In the genomic region with DNA sequence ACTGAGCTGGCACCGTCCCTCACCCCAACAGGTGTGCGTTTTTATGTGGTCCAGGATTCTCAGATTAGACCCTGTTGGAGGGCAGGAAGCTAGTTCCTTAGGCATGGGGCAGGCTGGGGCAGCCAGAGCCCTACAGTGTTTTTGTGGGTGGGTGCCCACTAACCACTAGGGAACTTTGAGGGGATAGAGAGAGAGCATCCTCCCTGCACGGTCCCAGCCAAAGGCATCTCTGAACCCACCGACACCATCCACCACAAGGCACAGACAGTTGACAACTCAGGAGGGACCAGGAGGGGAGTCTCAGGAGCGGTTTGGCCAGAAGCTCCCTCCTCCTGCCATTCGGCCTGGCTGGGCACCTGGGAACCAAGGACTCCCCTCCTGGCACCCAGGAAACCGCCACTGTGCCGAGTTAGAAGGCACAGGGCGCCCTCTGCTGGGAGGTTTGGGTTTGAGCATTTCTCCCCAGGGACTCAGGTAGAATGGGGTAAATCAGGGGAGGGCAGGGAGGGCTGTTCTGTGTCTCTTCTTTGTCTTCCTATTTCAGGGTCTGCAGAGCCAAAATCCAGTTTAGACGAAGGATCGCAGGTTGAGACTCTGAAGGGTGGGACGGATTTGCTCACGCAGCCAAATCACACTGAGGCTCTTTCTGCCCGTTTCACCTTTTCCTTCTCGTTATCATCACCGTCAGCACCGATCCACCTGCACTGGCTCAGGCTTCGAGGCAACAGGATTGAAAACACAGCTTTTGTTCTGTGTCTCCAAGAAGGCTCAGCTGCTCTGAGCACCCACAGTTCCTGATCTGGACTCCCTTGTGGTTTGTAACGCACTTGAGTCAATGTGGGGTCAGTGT, we compare ENCODE assay signal across 8 cellular contexts.
A peak's percentile ranks its signal among the peaks of the same experiment; 100 is the strongest.
DNase-seq lines count a peak whose midpoint lies in the region; ATAC-seq and TF ChIP-seq lines count a peak whose summit lies in the region.

No MANE protein-coding gene starts in this region.

- no peaks in the 10 kb centered on the region for H3K79me2 ChIP-seq in neural progenitor cell (ENCODE audit: low read depth)

- H3K9me3 ChIP-seq in neural progenitor cell (ENCODE audit: low read depth): peaks cover 5% of the 10 kb centered on the region
- H3K9me3 ChIP-seq in aorta (ENCODE audit: control insufficient read depth, low read length): no peaks in the 10 kb centered on the region

- peaks cover 7% of the 10 kb centered on the region for H3F3A ChIP-seq in neural progenitor cell (ENCODE audit: low read depth)

- ATAC-seq in activated CD8-positive, alpha-beta T cell treated with anti-CD3 and anti-CD28 coated beads, Interleukin-2, amount 10 ng/mL, durations not matched to agents 7 days and 5 days: peak; percentile 71
- peak; percentile 42 for ATAC-seq in aorta (ENCODE audit: low FRiP score)

- intact Hi-C loops in aorta (cut with DNase I): loop anchor here (1.0 to 10.0 kb wide), 2 partner anchors 73 to 198 kb away; no protein-coding TSS in a partner anchor

- H3K4me1 ChIP-seq in neural progenitor cell: peaks cover 7% of the 10 kb centered on the region
- no peaks in the 10 kb centered on the region for H3K4me1 ChIP-seq in aorta (ENCODE audit: control insufficient read depth in 1 of 2, insufficient read depth in 2 of 2, low read length in 2 of 2)

- CTCF ChIA-PET in activated CD8-positive, alpha-beta T cell treated with anti-CD3 and anti-CD28 coated beads, Interleukin-2, amount 10 ng/mL, durations not matched to agents 7 days and 5 days (lab: Charles Lee): interaction anchor here (0.6 to 6.2 kb wide), 17 partner anchors 11 to 202 kb away, joined by 3 to 85 read pairs (median 4); no protein-coding TSS in a partner anchor

- 78% methylated on average over 19 of the region's 19 CpGs for WGBS in aorta, 2 donors

- H3K4me3 Mint-ChIP-seq in activated CD8-positive, alpha-beta T cell treated with anti-CD3 and anti-CD28 coated beads, Interleukin-2, amount 10 ng/mL, durations not matched to agents 7 days and 5 days: no peak overlapping the region
- H3K4me3 Mint-ChIP-seq in endothelial cell (ENCODE audit: unreplicated experiment): no peak overlapping the region
- H3K4me3 Mint-ChIP-seq in neural progenitor cell: no peak overlapping the region

- H3K4me1 Mint-ChIP-seq in activated CD8-positive, alpha-beta T cell treated with anti-CD3 and anti-CD28 coated beads, Interleukin-2, amount 10 ng/mL, durations not matched to agents 7 days and 5 days (ENCODE audit: low read depth): no peaks in the 10 kb centered on the region
- H3K4me1 Mint-ChIP-seq in endothelial cell (ENCODE audit: unreplicated experiment) (peaks cover 5% of the 10 kb centered on the region), neural progenitor cell (peaks cover 3% of the 10 kb centered on the region)

- no peak overlapping the region for H3K9ac ChIP-seq in neural progenitor cell

- TF ChIP-seq CTCF in endothelial cell (IDR thresholded peaks at IDR 0.05; ENCODE audit: unreplicated experiment) (peak; percentile 68), neural progenitor cell (IDR thresholded peaks at IDR 0.05) (peak; percentile 92)

- H3K36me3 Mint-ChIP-seq in activated CD8-positive, alpha-beta T cell treated with anti-CD3 and anti-CD28 coated beads, Interleukin-2, amount 10 ng/mL, durations not matched to agents 7 days and 5 days (ENCODE audit: low read depth): no peaks in the 10 kb centered on the region
- H3K36me3 Mint-ChIP-seq in endothelial cell (ENCODE audit: low read depth, unreplicated experiment) (no peaks in the 10 kb centered on the region), neural progenitor cell (no peaks in the 10 kb centered on the region)

- peaks cover 11% of the 10 kb centered on the region for H3K27me3 Mint-ChIP-seq in activated CD8-positive, alpha-beta T cell treated with anti-CD3 and anti-CD28 coated beads, Interleukin-2, amount 10 ng/mL, durations not matched to agents 7 days and 5 days (ENCODE audit: low read depth)
- peaks cover 8% of the 10 kb centered on the region for H3K27me3 Mint-ChIP-seq in endothelial cell (ENCODE audit: unreplicated experiment)
- peaks cover 14% of the 10 kb centered on the region for H3K27me3 Mint-ChIP-seq in neural progenitor cell (ENCODE audit: insufficient read depth, low read depth)

- no peaks in the 10 kb centered on the region for H3K27me3 ChIP-seq in neural progenitor cell
- H3K27me3 ChIP-seq in aorta (ENCODE audit: control insufficient read depth in 1 of 2, insufficient read depth in 2 of 2, low read length in 1 of 2): no peaks in the 10 kb centered on the region

- H3K4me3 ChIP-seq in neural progenitor cell (no peak overlapping the region), aorta (ENCODE audit: low read length in 2 of 2) (no peak overlapping the region)

- H3K27ac Mint-ChIP-seq in activated CD8-positive, alpha-beta T cell treated with anti-CD3 and anti-CD28 coated beads, Interleukin-2, amount 10 ng/mL, durations not matched to agents 7 days and 5 days: no peak overlapping the region
- no peak overlapping the region for H3K27ac Mint-ChIP-seq in endothelial cell (ENCODE audit: unreplicated experiment)
- no peak overlapping the region for H3K27ac Mint-ChIP-seq in neural progenitor cell

- no peak overlapping the region for H3K4me2 ChIP-seq in neural progenitor cell

- H3K36me3 ChIP-seq in neural progenitor cell: no peaks in the 10 kb centered on the region
- no peaks in the 10 kb centered on the region for H3K36me3 ChIP-seq in aorta (ENCODE audit: control insufficient read depth in 1 of 2, insufficient read depth in 2 of 2, low read length in 1 of 2)

- peak overlapping the region; percentile 20 for H2AFZ ChIP-seq in neural progenitor cell (replicated peaks)

- POLR2A ChIA-PET in activated CD8-positive, alpha-beta T cell treated with anti-CD3 and anti-CD28 coated beads, Interleukin-2, amount 10 ng/mL, durations not matched to agents 7 days and 5 days (lab: Charles Lee): interaction anchor here (0.6 kb wide), 1 partner anchor 71 kb away, joined by 3 read pairs; no protein-coding TSS in a partner anchor

- peak; percentile 16 to 42 for DNase-seq in NCI-H524 (lab: John Stamatoyannopoulos, UW)
- DNase-seq in NCI-H524 treated with DMSO at 0.1 percent for 48 hours (lab: John Stamatoyannopoulos, UW): no peak
- peak; percentile 22 for DNase-seq in NCI-H226
- DNase-seq in activated CD8-positive, alpha-beta T cell treated with anti-CD3 and anti-CD28 coated beads, Interleukin-2, amount 10 ng/mL, durations not matched to agents 7 days and 5 days: peak; percentile 76
- DNase-seq in endothelial cell (ENCODE audit: low spot score): peak; percentile 49
- DNase-seq in neural progenitor cell (ENCODE audit: low spot score): peak; percentile 86
- DNase-seq in aorta: peak; percentile 67 to 84
- DNase-seq in DMS79 treated with DMSO at 0.1 percent for 48 hours (lab: John Stamatoyannopoulos, UW): no peak

- no peaks in the 10 kb centered on the region for H4K20me1 ChIP-seq in neural progenitor cell (ENCODE audit: low read depth)

- H3K9me3 Mint-ChIP-seq in activated CD8-positive, alpha-beta T cell treated with anti-CD3 and anti-CD28 coated beads, Interleukin-2, amount 10 ng/mL, durations not matched to agents 7 days and 5 days (ENCODE audit: insufficient read depth): no peaks in the 10 kb centered on the region
- H3K9me3 Mint-ChIP-seq in endothelial cell (ENCODE audit: unreplicated experiment): no peaks in the 10 kb centered on the region
- peaks cover 5% of the 10 kb centered on the region for H3K9me3 Mint-ChIP-seq in neural progenitor cell

- H3K27ac ChIP-seq in neural progenitor cell: no peak overlapping the region
- H3K27ac ChIP-seq in aorta (ENCODE audit: low read depth in 1 of 2, low read length in 2 of 2): peak overlapping the region in 1 of 2 donors; percentile 94

Comparison
In these comparisons a context has a peak if more than half of its experiments do, and no peak if none do; other contexts are left out.
1. DNase-seq: peak in NCI-H524 (2 of 2), NCI-H226 (single experiment), activated CD8-positive, alpha-beta T cell treated with anti-CD3 and anti-CD28 coated beads, Interleukin-2, amount 10 ng/mL, durations not matched to agents 7 days and 5 days (single experiment), endothelial cell (single experiment), neural progenitor cell (single experiment) and aorta (2 of 2); none in NCI-H524 treated with DMSO at 0.1 percent for 48 hours (single experiment) and DMS79 treated with DMSO at 0.1 percent for 48 hours (single experiment).